In genomic region chr1:154404984-154405761, GRCh38 we compare ENCODE assay signal across 8 cellular contexts.
A peak's percentile ranks its signal among the peaks of the same experiment; 100 is the strongest.
DNase-seq lines count a peak whose midpoint lies in the region; ATAC-seq, FAIRE-seq and TF ChIP-seq lines count a peak whose summit lies in the region.

Gene IL6R, plus strand, starts transcription at chr1:154405343. Its CDS starts 287 bp downstream, at chr1:154405630.

- peak; percentile 34 for ATAC-seq in GM21786 (IDR thresholded peaks at IDR 0.05; ENCODE audit: unreplicated experiment)

- no peak for DNase-seq in D721Med (ENCODE audit: insufficient read length, low spot score)
- DNase-seq in NCI-H1694 treated with DMSO at 0.1 percent for 48 hours (lab: John Stamatoyannopoulos, UW): peak; percentile 37
- peak; percentile 73 for DNase-seq in activated CD4-positive, CD25-positive, alpha-beta regulatory T cell treated with anti-CD3 and anti-CD28 coated beads, Interleukin-2, amount 50 U/mL, for 72 hours
- peak; percentile 98 for DNase-seq in coronary artery (ENCODE audit: low spot score)
- peak; percentile 82 for DNase-seq in kidney glomerular epithelial cell (lab: John Stamatoyannopoulos, UW)
- DNase-seq in stimulated activated CD4-positive, alpha-beta T cell treated with anti-CD3 and anti-CD28 coated beads, Interleukin-12 subunit alpha, Interleukin-12 subunit beta, amount 100 ng/mL, for 24 hours (ENCODE audit: low read depth in 2 of 2): peak; percentile 41 to 63
- DNase-seq in OCI-M2 (lab: John Stamatoyannopoulos, UW; ENCODE audit: unreplicated experiment): no peak

- peak within 1 kb of the TSS; percentile 97 to 98 for H3K27ac ChIP-seq in coronary artery

- peak; percentile 46 for TF ChIP-seq CTCF in D721Med (IDR thresholded peaks at IDR 0.05; ENCODE audit: insufficient read depth, missing control alignments)
- TF ChIP-seq CTCF in coronary artery (IDR thresholded peaks at IDR 0.05): peak; percentile 22

- H3K4me3 ChIP-seq in coronary artery: peak within 1 kb of the TSS; percentile 84

- FAIRE-seq in D721Med (lab: Jason Lieb, UNC): no peak

Comparison
In these comparisons a context has a peak if more than half of its experiments do, and no peak if none do; other contexts are left out.
1. DNase-seq: peak in NCI-H1694 treated with DMSO at 0.1 percent for 48 hours (single experiment), activated CD4-positive, CD25-positive, alpha-beta regulatory T cell treated with anti-CD3 and anti-CD28 coated beads, Interleukin-2, amount 50 U/mL, for 72 hours (single experiment), coronary artery (single experiment), kidney glomerular epithelial cell (single experiment) and stimulated activated CD4-positive, alpha-beta T cell treated with anti-CD3 and anti-CD28 coated beads, Interleukin-12 subunit alpha, Interleukin-12 subunit beta, amount 100 ng/mL, for 24 hours (2 of 2); none in D721Med (single experiment) and OCI-M2 (single experiment).